1 cellular context compared by ENCODE assay signal in the genomic region with DNA sequence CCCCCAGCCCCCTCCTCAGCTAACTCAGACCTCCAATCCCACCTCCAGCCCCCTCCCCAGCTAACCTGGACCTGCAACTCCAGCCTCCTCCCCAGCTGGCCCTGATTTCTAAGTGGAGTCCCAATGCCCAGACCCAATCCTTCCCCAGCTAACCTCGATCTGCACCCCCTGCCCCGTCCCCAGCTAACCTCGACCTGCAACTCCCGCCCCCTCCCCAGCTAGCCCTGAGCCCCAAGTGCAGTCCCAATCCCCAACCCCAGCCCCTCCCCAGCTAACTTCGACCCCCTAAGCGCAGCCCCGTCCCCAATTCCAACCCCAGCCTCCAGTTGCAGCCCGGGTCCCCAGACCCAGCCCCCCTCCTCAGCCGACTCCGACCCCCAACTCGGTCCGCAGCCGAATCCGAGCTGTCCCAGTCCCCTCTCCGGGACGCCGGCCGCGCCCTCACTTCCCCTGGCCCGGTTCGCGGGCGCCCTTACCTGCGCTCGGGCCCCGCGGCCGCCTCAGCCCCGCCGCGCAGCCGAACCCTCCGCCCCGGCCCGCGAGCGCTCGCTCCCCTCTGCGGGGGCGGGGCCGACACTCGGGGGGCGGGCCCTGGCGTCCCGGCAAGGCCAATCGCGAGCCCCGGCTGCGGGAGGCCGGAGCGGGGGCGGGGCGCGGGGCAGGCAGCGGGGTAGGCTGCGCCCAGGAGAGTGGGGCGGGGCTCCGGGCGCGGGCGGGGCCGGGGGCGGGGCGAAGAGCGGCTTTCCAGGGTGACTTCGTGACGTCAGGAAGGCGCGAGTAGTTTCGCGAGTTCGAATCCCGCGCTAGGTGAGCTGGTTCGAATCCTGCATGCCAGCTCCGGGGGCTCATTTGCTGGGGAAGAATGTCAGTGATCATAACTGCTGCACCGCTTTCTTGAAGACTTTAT.
TF ChIP-seq lines count a peak whose summit lies in the region.

A gene (minus strand): TSS at position 525 of the 907 bp plus-strand sequence. CDS start 182,006 bp downstream, outside the sequence.

TF ChIP-seq in K562, 482 proteins besides CTCF, POLR2A, EP300 and RAD21 (continued from another document and continues in another):
- TF ChIP-seq, protein P1, sequence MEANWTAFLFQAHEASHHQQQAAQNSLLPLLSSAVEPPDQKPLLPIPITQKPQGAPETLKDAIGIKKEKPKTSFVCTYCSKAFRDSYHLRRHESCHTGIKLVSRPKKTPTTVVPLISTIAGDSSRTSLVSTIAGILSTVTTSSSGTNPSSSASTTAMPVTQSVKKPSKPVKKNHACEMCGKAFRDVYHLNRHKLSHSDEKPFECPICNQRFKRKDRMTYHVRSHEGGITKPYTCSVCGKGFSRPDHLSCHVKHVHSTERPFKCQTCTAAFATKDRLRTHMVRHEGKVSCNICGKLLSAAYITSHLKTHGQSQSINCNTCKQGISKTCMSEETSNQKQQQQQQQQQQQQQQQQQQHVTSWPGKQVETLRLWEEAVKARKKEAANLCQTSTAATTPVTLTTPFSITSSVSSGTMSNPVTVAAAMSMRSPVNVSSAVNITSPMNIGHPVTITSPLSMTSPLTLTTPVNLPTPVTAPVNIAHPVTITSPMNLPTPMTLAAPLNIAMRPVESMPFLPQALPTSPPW (CRISPR knock-in tag; IDR thresholded peaks at IDR 0.05) = peak; percentile 87
- TF ChIP-seq DIDO1 (tag; IDR thresholded peaks at IDR 0.05; ENCODE audit: low read depth) (no peak), FOXA3 (CRISPR knock-in tag; conservative IDR thresholded peaks at IDR 0.05 in 1 of 2, IDR thresholded peaks at IDR 0.05 in 1 of 2) (no peak), ZFP1 (CRISPR knock-in tag; IDR thresholded peaks at IDR 0.05) (no peak), PHF20 (IDR thresholded peaks at IDR 0.05; ENCODE audit: partially characterized antibody) (no peak), ZNF431 (CRISPR knock-in tag; IDR thresholded peaks at IDR 0.05) (no peak), ZNF274 (IDR thresholded peaks at IDR 0.05; ENCODE audit: borderline replicate concordance, low read depth, low read length) (no peak), POLR2G (IDR thresholded peaks at IDR 0.05; ENCODE audit: low read depth, low read length) (peak; percentile 78), LARP7 (IDR thresholded peaks at IDR 0.05) (no peak), PHF8 (IDR thresholded peaks at IDR 0.05; ENCODE audit: borderline replicate concordance, low read length) (peak; percentile 62; the same call in 1 of the 2 replicates), GATAD2B (IDR thresholded peaks at IDR 0.05; ENCODE audit: borderline replicate concordance) (no peak), KDM2B (CRISPR knock-in tag; IDR thresholded peaks at IDR 0.05) (peak; percentile 95; the same call in 1 of the 2 replicates), CREB1 (IDR thresholded peaks at IDR 0.05) (peak; percentile 56), CREB1 (CRISPR knock-in tag; IDR thresholded peaks at IDR 0.05) (0 out of 2 replicates have a peak, but pooled peaks have one; percentile 45), JUN (IDR thresholded peaks at IDR 0.05; ENCODE audit: borderline replicate concordance, low read depth, low read length) (no peak), JUN (CRISPR knock-in tag; IDR thresholded peaks at IDR 0.05; ENCODE audit: borderline replicate concordance) (no peak), GTF2A2 (tag; IDR thresholded peaks at IDR 0.05) (no peak), TEAD2 (tag; IDR thresholded peaks at IDR 0.05) (no peak), RBM15 (IDR thresholded peaks at IDR 0.05; ENCODE audit: insufficient read depth, low read length) (no peak), HSF4 (CRISPR knock-in tag; IDR thresholded peaks at IDR 0.05; ENCODE audit: borderline replicate concordance) (no peak), STAT5A (IDR thresholded peaks at IDR 0.05; ENCODE audit: borderline replicate concordance, low read length) (no peak)
- TF ChIP-seq, protein P2, sequence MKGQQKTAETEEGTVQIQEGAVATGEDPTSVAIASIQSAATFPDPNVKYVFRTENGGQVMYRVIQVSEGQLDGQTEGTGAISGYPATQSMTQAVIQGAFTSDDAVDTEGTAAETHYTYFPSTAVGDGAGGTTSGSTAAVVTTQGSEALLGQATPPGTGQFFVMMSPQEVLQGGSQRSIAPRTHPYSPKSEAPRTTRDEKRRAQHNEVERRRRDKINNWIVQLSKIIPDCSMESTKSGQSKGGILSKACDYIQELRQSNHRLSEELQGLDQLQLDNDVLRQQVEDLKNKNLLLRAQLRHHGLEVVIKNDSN (CRISPR knock-in tag; IDR thresholded peaks at IDR 0.05) = no peak
- TF ChIP-seq, protein P3, sequence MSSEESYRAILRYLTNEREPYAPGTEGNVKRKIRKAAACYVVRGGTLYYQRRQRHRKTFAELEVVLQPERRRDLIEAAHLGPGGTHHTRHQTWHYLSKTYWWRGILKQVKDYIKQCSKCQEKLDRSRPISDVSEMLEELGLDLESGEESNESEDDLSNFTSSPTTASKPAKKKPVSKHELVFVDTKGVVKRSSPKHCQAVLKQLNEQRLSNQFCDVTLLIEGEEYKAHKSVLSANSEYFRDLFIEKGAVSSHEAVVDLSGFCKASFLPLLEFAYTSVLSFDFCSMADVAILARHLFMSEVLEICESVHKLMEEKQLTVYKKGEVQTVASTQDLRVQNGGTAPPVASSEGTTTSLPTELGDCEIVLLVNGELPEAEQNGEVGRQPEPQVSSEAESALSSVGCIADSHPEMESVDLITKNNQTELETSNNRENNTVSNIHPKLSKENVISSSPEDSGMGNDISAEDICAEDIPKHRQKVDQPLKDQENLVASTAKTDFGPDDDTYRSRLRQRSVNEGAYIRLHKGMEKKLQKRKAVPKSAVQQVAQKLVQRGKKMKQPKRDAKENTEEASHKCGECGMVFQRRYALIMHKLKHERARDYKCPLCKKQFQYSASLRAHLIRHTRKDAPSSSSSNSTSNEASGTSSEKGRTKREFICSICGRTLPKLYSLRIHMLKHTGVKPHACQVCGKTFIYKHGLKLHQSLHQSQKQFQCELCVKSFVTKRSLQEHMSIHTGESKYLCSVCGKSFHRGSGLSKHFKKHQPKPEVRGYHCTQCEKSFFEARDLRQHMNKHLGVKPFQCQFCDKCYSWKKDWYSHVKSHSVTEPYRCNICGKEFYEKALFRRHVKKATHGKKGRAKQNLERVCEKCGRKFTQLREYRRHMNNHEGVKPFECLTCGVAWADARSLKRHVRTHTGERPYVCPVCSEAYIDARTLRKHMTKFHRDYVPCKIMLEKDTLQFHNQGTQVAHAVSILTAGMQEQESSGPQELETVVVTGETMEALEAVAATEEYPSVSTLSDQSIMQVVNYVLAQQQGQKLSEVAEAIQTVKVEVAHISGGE (CRISPR knock-in tag; IDR thresholded peaks at IDR 0.05) = peak in 1 of 3 experiments; percentile 15; a peak in 1 of 6 replicates
- TF ChIP-seq, protein P4, sequence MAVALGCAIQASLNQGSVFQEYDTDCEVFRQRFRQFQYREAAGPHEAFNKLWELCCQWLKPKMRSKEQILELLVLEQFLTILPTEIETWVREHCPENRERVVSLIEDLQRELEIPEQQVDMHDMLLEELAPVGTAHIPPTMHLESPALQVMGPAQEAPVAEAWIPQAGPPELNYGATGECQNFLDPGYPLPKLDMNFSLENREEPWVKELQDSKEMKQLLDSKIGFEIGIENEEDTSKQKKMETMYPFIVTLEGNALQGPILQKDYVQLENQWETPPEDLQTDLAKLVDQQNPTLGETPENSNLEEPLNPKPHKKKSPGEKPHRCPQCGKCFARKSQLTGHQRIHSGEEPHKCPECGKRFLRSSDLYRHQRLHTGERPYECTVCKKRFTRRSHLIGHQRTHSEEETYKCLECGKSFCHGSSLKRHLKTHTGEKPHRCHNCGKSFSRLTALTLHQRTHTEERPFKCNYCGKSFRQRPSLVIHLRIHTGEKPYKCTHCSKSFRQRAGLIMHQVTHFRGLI (CRISPR knock-in tag; IDR thresholded peaks at IDR 0.05) = no peak
- TF ChIP-seq, protein P5, sequence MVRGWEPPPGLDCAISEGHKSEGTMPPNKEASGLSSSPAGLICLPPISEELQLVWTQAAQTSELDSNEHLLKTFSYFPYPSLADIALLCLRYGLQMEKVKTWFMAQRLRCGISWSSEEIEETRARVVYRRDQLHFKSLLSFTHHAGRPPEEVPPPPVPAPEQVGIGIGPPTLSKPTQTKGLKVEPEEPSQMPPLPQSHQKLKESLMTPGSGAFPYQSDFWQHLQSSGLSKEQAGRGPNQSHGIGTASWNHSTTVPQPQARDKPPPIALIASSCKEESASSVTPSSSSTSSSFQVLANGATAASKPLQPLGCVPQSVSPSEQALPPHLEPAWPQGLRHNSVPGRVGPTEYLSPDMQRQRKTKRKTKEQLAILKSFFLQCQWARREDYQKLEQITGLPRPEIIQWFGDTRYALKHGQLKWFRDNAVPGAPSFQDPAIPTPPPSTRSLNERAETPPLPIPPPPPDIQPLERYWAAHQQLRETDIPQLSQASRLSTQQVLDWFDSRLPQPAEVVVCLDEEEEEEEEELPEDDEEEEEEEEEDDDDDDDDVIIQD (CRISPR knock-in tag; IDR thresholded peaks at IDR 0.05) = no peak
- TF ChIP-seq, protein P6, sequence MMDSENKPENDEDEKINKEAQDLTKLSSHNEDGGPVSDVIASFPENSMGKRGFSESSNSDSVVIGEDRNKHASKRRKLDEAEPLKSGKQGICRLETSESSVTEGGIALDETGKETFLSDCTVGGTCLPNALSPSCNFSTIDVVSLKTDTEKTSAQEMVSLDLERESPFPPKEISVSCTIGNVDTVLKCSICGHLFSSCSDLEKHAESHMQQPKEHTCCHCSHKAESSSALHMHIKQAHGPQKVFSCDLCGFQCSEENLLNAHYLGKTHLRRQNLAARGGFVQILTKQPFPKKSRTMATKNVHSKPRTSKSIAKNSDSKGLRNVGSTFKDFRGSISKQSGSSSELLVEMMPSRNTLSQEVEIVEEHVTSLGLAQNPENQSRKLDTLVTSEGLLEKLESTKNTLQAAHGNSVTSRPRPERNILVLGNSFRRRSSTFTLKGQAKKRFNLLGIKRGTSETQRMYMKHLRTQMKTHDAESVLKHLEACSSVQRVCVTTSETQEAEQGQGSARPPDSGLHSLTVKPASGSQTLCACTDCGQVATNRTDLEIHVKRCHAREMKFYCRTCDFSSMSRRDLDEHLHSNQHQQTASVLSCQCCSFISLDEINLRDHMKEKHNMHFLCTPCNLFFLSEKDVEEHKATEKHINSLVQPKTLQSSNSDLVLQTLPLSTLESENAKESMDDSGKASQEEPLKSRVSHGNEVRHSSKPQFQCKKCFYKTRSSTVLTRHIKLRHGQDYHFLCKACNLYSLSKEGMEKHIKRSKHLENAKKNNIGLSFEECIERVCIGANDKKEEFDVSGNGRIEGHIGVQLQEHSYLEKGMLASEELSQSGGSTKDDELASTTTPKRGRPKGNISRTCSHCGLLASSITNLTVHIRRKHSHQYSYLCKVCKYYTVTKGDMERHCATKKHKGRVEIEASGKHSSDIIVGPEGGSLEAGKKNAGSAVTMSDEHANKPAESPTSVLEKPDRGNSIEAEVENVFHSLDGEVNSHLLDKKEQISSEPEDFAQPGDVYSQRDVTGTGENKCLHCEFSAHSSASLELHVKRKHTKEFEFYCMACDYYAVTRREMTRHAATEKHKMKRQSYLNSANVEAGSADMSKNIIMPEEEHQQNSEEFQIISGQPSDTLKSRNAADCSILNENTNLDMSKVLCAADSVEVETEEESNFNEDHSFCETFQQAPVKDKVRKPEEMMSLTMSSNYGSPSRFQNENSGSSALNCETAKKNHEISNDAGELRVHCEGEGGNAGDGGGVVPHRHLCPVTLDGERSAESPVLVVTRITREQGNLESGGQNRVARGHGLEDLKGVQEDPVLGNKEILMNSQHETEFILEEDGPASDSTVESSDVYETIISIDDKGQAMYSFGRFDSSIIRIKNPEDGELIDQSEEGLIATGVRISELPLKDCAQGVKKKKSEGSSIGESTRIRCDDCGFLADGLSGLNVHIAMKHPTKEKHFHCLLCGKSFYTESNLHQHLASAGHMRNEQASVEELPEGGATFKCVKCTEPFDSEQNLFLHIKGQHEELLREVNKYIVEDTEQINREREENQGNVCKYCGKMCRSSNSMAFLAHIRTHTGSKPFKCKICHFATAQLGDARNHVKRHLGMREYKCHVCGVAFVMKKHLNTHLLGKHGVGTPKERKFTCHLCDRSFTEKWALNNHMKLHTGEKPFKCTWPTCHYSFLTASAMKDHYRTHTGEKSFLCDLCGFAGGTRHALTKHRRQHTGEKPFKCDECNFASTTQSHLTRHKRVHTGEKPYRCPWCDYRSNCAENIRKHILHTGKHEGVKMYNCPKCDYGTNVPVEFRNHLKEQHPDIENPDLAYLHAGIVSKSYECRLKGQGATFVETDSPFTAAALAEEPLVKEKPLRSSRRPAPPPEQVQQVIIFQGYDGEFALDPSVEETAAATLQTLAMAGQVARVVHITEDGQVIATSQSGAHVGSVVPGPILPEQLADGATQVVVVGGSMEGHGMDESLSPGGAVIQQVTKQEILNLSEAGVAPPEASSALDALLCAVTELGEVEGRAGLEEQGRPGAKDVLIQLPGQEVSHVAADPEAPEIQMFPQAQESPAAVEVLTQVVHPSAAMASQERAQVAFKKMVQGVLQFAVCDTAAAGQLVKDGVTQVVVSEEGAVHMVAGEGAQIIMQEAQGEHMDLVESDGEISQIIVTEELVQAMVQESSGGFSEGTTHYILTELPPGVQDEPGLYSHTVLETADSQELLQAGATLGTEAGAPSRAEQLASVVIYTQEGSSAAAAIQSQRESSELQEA (IDR thresholded peaks at IDR 0.05; ENCODE audit: low read depth) = no peak
- TF ChIP-seq, protein P7, sequence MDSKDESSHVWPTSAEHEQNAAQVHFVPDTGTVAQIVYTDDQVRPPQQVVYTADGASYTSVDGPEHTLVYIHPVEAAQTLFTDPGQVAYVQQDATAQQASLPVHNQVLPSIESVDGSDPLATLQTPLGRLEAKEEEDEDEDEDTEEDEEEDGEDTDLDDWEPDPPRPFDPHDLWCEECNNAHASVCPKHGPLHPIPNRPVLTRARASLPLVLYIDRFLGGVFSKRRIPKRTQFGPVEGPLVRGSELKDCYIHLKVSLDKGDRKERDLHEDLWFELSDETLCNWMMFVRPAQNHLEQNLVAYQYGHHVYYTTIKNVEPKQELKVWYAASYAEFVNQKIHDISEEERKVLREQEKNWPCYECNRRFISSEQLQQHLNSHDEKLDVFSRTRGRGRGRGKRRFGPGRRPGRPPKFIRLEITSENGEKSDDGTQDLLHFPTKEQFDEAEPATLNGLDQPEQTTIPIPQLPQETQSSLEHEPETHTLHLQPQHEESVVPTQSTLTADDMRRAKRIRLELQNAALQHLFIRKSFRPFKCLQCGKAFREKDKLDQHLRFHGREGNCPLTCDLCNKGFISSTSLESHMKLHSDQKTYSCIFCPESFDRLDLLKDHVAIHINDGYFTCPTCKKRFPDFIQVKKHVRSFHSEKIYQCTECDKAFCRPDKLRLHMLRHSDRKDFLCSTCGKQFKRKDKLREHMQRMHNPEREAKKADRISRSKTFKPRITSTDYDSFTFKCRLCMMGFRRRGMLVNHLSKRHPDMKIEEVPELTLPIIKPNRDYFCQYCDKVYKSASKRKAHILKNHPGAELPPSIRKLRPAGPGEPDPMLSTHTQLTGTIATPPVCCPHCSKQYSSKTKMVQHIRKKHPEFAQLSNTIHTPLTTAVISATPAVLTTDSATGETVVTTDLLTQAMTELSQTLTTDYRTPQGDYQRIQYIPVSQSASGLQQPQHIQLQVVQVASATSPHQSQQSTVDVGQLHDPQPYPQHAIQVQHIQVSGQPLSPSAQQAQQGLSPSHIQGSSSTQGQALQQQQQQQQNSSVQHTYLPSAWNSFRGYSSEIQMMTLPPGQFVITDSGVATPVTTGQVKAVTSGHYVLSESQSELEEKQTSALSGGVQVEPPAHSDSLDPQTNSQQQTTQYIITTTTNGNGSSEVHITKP (IDR thresholded peaks at IDR 0.05; ENCODE audit: partially characterized antibody) = no peak
